ENCODE assay signal across 1 cellular context in the genomic region with DNA sequence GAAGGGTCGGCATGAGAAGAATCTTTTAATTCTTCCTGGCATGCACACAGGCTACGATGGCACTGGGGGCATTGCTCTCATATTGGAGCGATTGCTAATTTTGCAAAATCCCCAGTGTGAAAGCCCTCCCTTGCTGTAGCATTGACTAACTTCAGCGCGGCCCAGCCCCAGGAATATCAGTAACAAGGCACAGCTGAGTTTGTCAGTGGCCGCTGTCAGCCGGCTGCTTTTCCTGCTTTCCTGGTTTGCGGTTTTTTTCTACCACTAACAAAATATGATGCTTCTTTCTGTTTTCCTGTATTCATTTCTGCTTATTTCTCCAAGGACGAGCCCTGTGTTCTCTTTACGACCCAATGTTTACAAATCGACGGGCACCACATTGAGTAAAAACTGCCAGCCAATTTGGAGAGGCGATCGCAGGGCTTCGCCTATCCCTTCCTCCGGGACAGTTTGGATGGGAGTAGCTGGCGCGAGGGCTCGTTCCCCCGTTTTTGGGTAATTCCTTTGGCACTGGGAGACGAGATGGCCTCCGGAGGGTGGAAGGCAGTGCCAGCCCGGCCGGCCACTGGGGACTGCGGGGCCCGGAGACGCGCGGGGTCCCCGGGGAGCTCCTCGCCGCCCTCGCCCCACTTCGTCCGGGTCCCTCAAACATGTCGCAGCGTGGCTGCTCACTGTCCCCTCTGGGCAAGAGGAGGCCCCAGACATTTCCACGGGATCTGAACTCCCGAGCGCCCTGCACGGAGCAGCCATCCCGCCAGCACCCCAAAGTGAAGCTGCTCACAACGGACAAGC.
TF ChIP-seq lines count a peak whose summit lies in the region.

No MANE protein-coding gene starts in this region.

TF ChIP-seq in GM12878, 131 proteins besides CTCF, POLR2A, EP300 and RAD21:
- TF ChIP-seq, protein P1, sequence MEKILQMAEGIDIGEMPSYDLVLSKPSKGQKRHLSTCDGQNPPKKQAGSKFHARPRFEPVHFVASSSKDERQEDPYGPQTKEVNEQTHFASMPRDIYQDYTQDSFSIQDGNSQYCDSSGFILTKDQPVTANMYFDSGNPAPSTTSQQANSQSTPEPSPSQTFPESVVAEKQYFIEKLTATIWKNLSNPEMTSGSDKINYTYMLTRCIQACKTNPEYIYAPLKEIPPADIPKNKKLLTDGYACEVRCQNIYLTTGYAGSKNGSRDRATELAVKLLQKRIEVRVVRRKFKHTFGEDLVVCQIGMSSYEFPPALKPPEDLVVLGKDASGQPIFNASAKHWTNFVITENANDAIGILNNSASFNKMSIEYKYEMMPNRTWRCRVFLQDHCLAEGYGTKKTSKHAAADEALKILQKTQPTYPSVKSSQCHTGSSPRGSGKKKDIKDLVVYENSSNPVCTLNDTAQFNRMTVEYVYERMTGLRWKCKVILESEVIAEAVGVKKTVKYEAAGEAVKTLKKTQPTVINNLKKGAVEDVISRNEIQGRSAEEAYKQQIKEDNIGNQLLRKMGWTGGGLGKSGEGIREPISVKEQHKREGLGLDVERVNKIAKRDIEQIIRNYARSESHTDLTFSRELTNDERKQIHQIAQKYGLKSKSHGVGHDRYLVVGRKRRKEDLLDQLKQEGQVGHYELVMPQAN (conservative IDR thresholded peaks at IDR 0.05) = 0 out of 2 replicates have a peak, but pooled peaks have one; percentile 12
- TF ChIP-seq MEF2B (IDR thresholded peaks at IDR 0.05; ENCODE audit: partially characterized antibody, poor library complexity, severe bottlenecking) (peak; percentile 48), TCF12 (IDR thresholded peaks at IDR 0.05; ENCODE audit: low read depth, low read length) (no peak), RUNX3 (IDR thresholded peaks at IDR 0.05; ENCODE audit: low read length) (peak; percentile 34; the same call in 1 of the 2 replicates)
